9 cellular contexts compared by ENCODE assay signal in the genomic region with DNA sequence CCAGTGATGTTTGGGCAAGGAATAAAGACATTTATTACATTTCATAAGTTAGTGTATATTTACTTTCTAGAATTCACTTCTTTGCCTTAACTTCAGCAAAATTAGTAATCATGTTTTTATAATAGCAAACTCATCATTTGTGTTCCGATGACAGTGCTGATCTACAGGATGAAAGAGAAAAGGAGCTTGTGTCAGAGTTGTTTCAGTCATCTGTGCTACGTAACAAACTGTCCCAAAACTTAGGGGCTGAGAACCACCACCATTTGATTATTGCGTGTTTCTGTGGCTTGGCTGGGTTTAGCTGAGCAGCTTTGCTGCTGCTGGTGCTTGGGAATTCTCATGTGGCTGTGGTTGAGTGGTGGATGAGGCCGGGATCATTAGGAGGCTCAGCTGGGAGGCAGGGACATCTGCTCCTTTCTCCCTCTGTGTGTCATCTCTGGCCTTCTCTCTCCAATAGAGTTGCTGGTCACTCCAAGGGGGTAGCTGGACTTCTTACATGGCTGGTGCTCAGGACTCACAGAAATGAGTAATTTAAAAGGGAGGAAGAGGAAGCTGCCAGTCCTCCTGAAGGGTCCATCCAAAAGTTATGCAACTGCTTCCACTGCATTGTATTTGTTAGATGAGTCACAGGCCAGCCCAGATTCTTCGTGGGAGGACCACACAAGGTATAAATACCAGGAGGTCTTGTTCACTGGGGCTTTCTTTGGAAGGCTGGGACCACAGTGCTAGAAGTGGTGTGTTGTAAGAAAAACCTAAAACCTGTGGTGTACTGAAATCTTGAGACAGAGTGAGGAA.
DNase-seq lines count a peak whose midpoint lies in the region; ATAC-seq and TF ChIP-seq lines count a peak whose summit lies in the region.
"Had no signal": no experiment of that assay in that cellular context is flagged by ENCODE, and none has a peak within 500 bp of the region (broad histone marks: within the 10 kb centered on the region; RNA-seq: fewer than 3 reads in every experiment).

No MANE protein-coding gene starts in this region.

- ATAC-seq in GM19324 (IDR thresholded peaks at IDR 0.05; ENCODE audit: low FRiP score, unreplicated experiment): no peak
- ATAC-seq in GM21619 (IDR thresholded peaks at IDR 0.05; ENCODE audit: unreplicated experiment): no peak

- DNase-seq in AG08396 (ENCODE audit: low spot score): peak; percentile 67
- DNase-seq in NOMO-1 treated with DMSO at 0.1 percent for 48 hours (lab: John Stamatoyannopoulos, UW; ENCODE audit: unreplicated experiment): peak; percentile 84
- DNase-seq in epithelial cell of prostate (ENCODE audit: low read depth, low spot score): peak; percentile 85
- DNase-seq in NCI-H2171 treated with DMSO at 0.1 percent for 48 hours (lab: John Stamatoyannopoulos, UW): no peak
- DNase-seq in NCI-H1417 (lab: John Stamatoyannopoulos, UW): no peak

- peaks cover 3% of the 10 kb centered on the region for H3K9me3 Mint-ChIP-seq in nephron
- H3K9me3 Mint-ChIP-seq: T-helper 1 cell treated with Interleukin-12 subunit alpha and Interleukin-12 subunit beta and Interleukin-4 antibody, amounts not matched to agents 30 μg/mL and 1 μg/mL, for 36 hours had no signal

- H3K27ac Mint-ChIP-seq in nephron: peak overlapping the region in 2 of 3 experiments; percentile 23 to 69
- H3K27ac Mint-ChIP-seq: T-helper 1 cell treated with Interleukin-12 subunit alpha and Interleukin-12 subunit beta and Interleukin-4 antibody, amounts not matched to agents 30 μg/mL and 1 μg/mL, for 36 hours had no signal

- peaks cover 18% of the 10 kb centered on the region for H3K4me1 Mint-ChIP-seq in nephron

- H3K36me3 Mint-ChIP-seq in nephron (ENCODE audit: low read depth): peaks cover 8% of the 10 kb centered on the region

- peak overlapping the region; percentile 83 for H3K27ac ChIP-seq in epithelial cell of prostate

- TF ChIP-seq CTCF in nephron (IDR thresholded peaks at IDR 0.05; ENCODE audit: unreplicated experiment in 3 of 3): no peak

- no peak overlapping the region for H3K4me3 Mint-ChIP-seq in nephron
- H3K4me3 Mint-ChIP-seq: T-helper 1 cell treated with Interleukin-12 subunit alpha and Interleukin-12 subunit beta and Interleukin-4 antibody, amounts not matched to agents 30 μg/mL and 1 μg/mL, for 36 hours had no signal

- peaks cover 3% of the 10 kb centered on the region for H3K27me3 Mint-ChIP-seq in nephron (ENCODE audit: low read depth)

Comparison
In these comparisons a context has a peak if more than half of its experiments do, and no peak if none do; other contexts are left out.
1. DNase-seq: peak in AG08396 (single experiment), NOMO-1 treated with DMSO at 0.1 percent for 48 hours (single experiment) and epithelial cell of prostate (single experiment); none in NCI-H2171 treated with DMSO at 0.1 percent for 48 hours (single experiment) and NCI-H1417 (0 of 3).